8 cellular contexts compared by ENCODE assay signal in the genomic region with DNA sequence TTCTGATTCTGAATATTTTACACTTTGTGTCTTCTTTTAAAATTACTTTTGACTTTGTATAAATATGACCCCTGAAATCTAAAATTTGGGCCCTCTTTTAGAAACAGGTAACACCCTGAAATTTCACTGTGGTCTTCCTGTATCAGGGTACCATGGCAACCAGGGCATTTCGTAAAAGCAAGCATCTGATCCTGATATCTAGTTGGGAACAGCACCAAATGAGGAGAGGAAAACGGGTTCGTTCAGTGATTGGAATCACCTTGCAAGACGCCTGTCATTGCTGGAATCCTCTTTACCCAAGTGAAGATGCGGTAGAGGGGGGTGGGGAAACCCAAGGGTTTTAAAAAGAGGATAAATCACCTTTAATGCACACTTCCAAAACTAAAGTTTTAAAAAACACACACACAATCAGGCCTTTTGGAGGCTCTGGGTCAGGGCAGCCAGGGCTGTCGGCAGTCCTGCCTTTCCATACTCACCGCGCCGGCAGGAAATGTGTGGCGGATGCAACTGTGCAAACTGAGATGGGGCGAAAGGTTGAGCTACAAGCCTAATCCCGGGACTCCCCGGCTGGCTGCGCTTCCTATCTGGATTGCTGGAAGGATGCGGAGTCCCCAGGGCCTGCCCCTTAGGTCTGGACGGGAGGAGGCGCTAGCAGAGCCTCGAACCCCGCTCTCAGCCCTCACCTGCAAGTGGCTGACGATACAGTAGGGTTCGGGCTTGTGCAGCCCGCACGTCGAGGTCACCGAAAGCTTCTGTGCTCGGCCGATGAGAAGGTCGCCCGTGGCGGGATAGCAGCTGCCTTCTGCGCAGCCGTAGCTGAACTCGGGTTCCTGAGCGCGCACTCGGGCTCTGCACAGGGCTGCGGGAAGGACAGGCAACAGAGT. TPM values are rescaled to one million over a fixed set of nuclear protein-coding genes. Genes with fewer than 3 reads are reported as not detected.
DNase-seq lines count a peak whose midpoint lies in the region; ATAC-seq and FAIRE-seq lines count a peak whose summit lies in the region.

No MANE protein-coding gene starts in this region.

- H3K27ac Mint-ChIP-seq in activated T-cell treated with anti-CD3 and anti-CD28 coated beads, Interleukin-2, amount 50 U/mL, for 24 hours, result no peak overlapping the region

- no peaks in the 10 kb centered on the region for H3K27me3 ChIP-seq in small intestine (ENCODE audit: control insufficient read depth in 2 of 2, insufficient read depth in 2 of 2, low read length in 2 of 2)

- H3K27me3 Mint-ChIP-seq in activated T-cell treated with anti-CD3 and anti-CD28 coated beads, Interleukin-2, amount 50 U/mL, for 24 hours, result peaks cover 75% of the 10 kb centered on the region

- H3K9me3 ChIP-seq in iPS-18c (ENCODE audit: control insufficient read depth, insufficient read depth, low read length) (peaks cover 2% of the 10 kb centered on the region), small intestine (ENCODE audit: control insufficient read depth, low read depth) (no peaks in the 10 kb centered on the region)

- DNase-seq in activated T-cell treated with anti-CD3 and anti-CD28 coated beads, Interleukin-2, amount 50 U/mL, for 24 hours, result peak; percentile 35
- DNase-seq in activated T-cell treated with anti-CD3 and anti-CD28 coated beads for 4 hours (no peak), astrocyte of the hippocampus (ENCODE audit: low read depth, low spot score) (peak; percentile 65), small intestine (peak; percentile 72), NOMO-1 treated with DMSO at 0.1 percent for 48 hours (lab: John Stamatoyannopoulos, UW; ENCODE audit: unreplicated experiment) (no peak), H4 (ENCODE audit: low spot score) (no peak)

- peak overlapping the region in 1 of 2 donors; percentile 85 for H3K27ac ChIP-seq in small intestine (ENCODE audit: low read depth in 1 of 2, low read length in 1 of 2)

- no peak for ATAC-seq in GM18502 (IDR thresholded peaks at IDR 0.05; ENCODE audit: poor library complexity, unreplicated experiment)

- H3K4me3 ChIP-seq in iPS-18c (ENCODE audit: insufficient read depth, low read depth, low read length) (peak overlapping the region; percentile 81), small intestine (ENCODE audit: low read depth in 1 of 2, low read length in 2 of 2) (peak overlapping the region; percentile 57 to 81)

- H3K4me1 ChIP-seq in small intestine (ENCODE audit: control insufficient read depth in 2 of 2, insufficient read depth in 1 of 2, low read depth in 1 of 2, low read length in 1 of 2), result peaks cover 5 to 23% of the 10 kb centered on the region in 2 donors

- no peaks in the 10 kb centered on the region for H3K36me3 Mint-ChIP-seq in activated T-cell treated with anti-CD3 and anti-CD28 coated beads, Interleukin-2, amount 50 U/mL, for 24 hours (ENCODE audit: low read depth)

- no peak for FAIRE-seq in small intestine (lab: Jason Lieb, UNC)

- peak overlapping the region; percentile 74 for H3K4me3 Mint-ChIP-seq in activated T-cell treated with anti-CD3 and anti-CD28 coated beads, Interleukin-2, amount 50 U/mL, for 24 hours

- H3K4me1 Mint-ChIP-seq in activated T-cell treated with anti-CD3 and anti-CD28 coated beads, Interleukin-2, amount 50 U/mL, for 24 hours (ENCODE audit: low read depth), result peaks cover 22% of the 10 kb centered on the region

- no peaks in the 10 kb centered on the region for H3K9me3 Mint-ChIP-seq in activated T-cell treated with anti-CD3 and anti-CD28 coated beads, Interleukin-2, amount 50 U/mL, for 24 hours

- 6 to 11% (median 9%) methylated on average over 37 of the region's 37 CpGs for WGBS in small intestine, 3 donors

- peaks cover 0 to 5% of the 10 kb centered on the region in 2 donors for H3K36me3 ChIP-seq in small intestine (ENCODE audit: control insufficient read depth in 2 of 2, insufficient read depth in 2 of 2, low read length in 2 of 2)

RNA-seq across cellular contexts. Expression of a gene that starts 1.8 kb away (rescaled TPM):
- 100 to 1,000 TPM in 1 of 3 donors, 10 to 100 TPM in 2; 15.9 to 124 (median 19.5) TPM for polyA plus RNA-seq in small intestine
- total RNA-seq in H4 (2014; rRNA removed; shearing (Covaris generic)), result 128 and 140 TPM in 2 replicates

Comparison
In these comparisons a context has a peak if more than half of its experiments do, and no peak if none do; other contexts are left out.
1. DNase-seq: peak in activated T-cell treated with anti-CD3 and anti-CD28 coated beads, Interleukin-2, amount 50 U/mL, for 24 hours (single experiment), astrocyte of the hippocampus (single experiment) and small intestine (single experiment); none in activated T-cell treated with anti-CD3 and anti-CD28 coated beads for 4 hours (single experiment), NOMO-1 treated with DMSO at 0.1 percent for 48 hours (single experiment) and H4 (single experiment).